16 cellular contexts compared by ENCODE assay signal in the genomic region with DNA sequence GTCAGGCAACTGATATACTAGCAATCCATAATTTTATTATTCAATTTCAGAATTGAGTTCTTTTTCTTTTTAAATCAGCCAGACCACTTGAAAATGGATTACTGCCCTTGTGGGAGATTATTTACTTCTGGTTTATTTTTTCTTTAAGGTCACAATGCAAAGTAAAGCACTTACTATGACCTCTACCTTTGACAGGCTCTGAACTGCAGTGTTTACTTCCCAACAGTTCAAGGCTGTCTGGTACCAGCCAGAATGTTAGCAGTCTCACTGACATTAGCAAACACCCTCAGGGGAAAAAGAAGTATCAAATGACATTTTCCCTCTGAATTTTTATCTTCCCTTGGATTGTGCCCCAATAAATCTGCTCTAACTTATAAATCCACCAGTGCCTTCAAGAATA. TPM values are rescaled to one million over a fixed set of nuclear protein-coding genes. Genes with fewer than 3 reads are reported as not detected.
DNase-seq lines count a peak whose midpoint lies in the region; ATAC-seq, FAIRE-seq and TF ChIP-seq lines count a peak whose summit lies in the region.
"Had no signal": no experiment of that assay in that cellular context is flagged by ENCODE, and none has a peak within 500 bp of the region (broad histone marks: within the 10 kb centered on the region; RNA-seq: fewer than 3 reads in every experiment).

No MANE protein-coding gene starts in this region.

- CTCF ChIA-PET in MCF 10A (lab: Yijun Ruan, JAX), result no interaction called here

- DNase-seq in DMS153 (lab: John Stamatoyannopoulos, UW) (peak; percentile 87), NCI-H146 treated with DMSO at 0.1 percent for 48 hours (lab: John Stamatoyannopoulos, UW; ENCODE audit: unreplicated experiment) (peak; percentile 40), NCI-H2171 treated with DMSO at 0.1 percent for 48 hours (lab: John Stamatoyannopoulos, UW) (peak; percentile 54), NCI-H748 treated with DMSO at 0.1 percent for 48 hours (lab: John Stamatoyannopoulos, UW) (peak; percentile 76), left ventricle myocardium superior (no peak), frontal cortex (ENCODE audit: low spot score in 2 of 2) (no peak), NCI-H187 (lab: John Stamatoyannopoulos, UW) (no peak), MCF 10A (ENCODE audit: unreplicated experiment) (no peak)
- DNase-seq: CD8-positive, alpha-beta memory T cell; DND-41; H7; NCI-H1105; NCI-H1694; T-helper 17 cell had no signal

- no TSS peak for BruUV-seq in MCF 10A (replicated peaks; lab: Mats Ljungman, UMichigan)

- H3K27ac Mint-ChIP-seq in MCF 10A (ENCODE audit: low read depth, unreplicated experiment), result no peak overlapping the region
- H3K27ac Mint-ChIP-seq: CD8-positive, alpha-beta memory T cell; T-helper 17 cell had no signal

- TF ChIP-seq CTCF in MCF 10A (IDR thresholded peaks at IDR 0.05; ENCODE audit: unreplicated experiment), result no peak

- H3K4me1 Mint-ChIP-seq in MCF 10A (ENCODE audit: insufficient read depth, unreplicated experiment), result peaks cover 6% of the 10 kb centered on the region
- H3K4me1 Mint-ChIP-seq: T-helper 17 cell had no signal

- no peak for FAIRE-seq in frontal cortex (lab: Jason Lieb, UNC)
- FAIRE-seq: K562, RCC 7860 had no signal

- H3K4me3 Mint-ChIP-seq in MCF 10A (ENCODE audit: unreplicated experiment), result no peak overlapping the region
- H3K4me3 Mint-ChIP-seq: CD8-positive, alpha-beta memory T cell; T-helper 17 cell had no signal

- H3K27me3 Mint-ChIP-seq in MCF 10A (ENCODE audit: insufficient read depth, unreplicated experiment), result no peaks in the 10 kb centered on the region

- H3K9me3 Mint-ChIP-seq in MCF 10A (ENCODE audit: unreplicated experiment), result peaks cover 9% of the 10 kb centered on the region

- intact Hi-C loops in left ventricle myocardium superior (cut with micrococcal nuclease), result no loop called here
- intact Hi-C loops in MCF 10A (cut with micrococcal nuclease), result no loop called here

- POLR2A ChIA-PET in MCF 10A (lab: Yijun Ruan, JAX), result no interaction called here

- ATAC-seq in left ventricle myocardium superior, result no peak
- ATAC-seq: K562, T-helper 17 cell had no signal

- H3K36me3 Mint-ChIP-seq in MCF 10A (ENCODE audit: insufficient read depth, unreplicated experiment), result no peaks in the 10 kb centered on the region

RNA-seq across cellular contexts. Expression of a gene that starts 57.5 kb away (rescaled TPM):
- total RNA-seq in left ventricle myocardium superior (15.5 TPM), frontal cortex (327 TPM), MCF 10A (2022) (33.4 and 34.3 TPM in 2 replicates)

Comparison
In these comparisons a context has a peak if more than half of its experiments do, and no peak if none do; other contexts are left out.
1. DNase-seq: peak in DMS153 (single experiment), NCI-H146 treated with DMSO at 0.1 percent for 48 hours (single experiment), NCI-H2171 treated with DMSO at 0.1 percent for 48 hours (single experiment) and NCI-H748 treated with DMSO at 0.1 percent for 48 hours (single experiment); none in left ventricle myocardium superior (single experiment), frontal cortex (0 of 2), NCI-H187 (0 of 2) and MCF 10A (single experiment).